14 cellular contexts compared by ENCODE assay signal in genomic region chr1:25020173-25020840, GRCh38.
A peak's percentile ranks its signal among the peaks of the same experiment; 100 is the strongest.
DNase-seq lines count a peak whose midpoint lies in the region; ATAC-seq and TF ChIP-seq lines count a peak whose summit lies in the region.
"Had no signal": no experiment of that assay in that cellular context is flagged by ENCODE, and none has a peak within 500 bp of the region (broad histone marks: within the 10 kb centered on the region; RNA-seq: fewer than 3 reads in every experiment).

No MANE protein-coding gene starts in this region.

- H2BK120ac ChIP-seq in mesendoderm (ENCODE audit: low read depth, low read length), result no peak overlapping the region

- no peak overlapping the region for H3K18ac ChIP-seq in mesendoderm (ENCODE audit: low read length)

- H2AK5ac ChIP-seq in mesendoderm (ENCODE audit: low read length), result no peak overlapping the region

- peaks cover 2% of the 10 kb centered on the region for H3K9me3 Mint-ChIP-seq in activated CD4-positive, alpha-beta memory T cell treated with anti-CD3 and anti-CD28 coated beads, Interleukin-2, amount 10 ng/mL, durations not matched to agents 7 days and 5 days

- no peak overlapping the region for H3K4me3 ChIP-seq in HEK293 (ENCODE audit: low read depth, low read length)
- no peak overlapping the region for H3K4me3 ChIP-seq in mesendoderm (ENCODE audit: low read length)
- H3K4me3 ChIP-seq: mucosa of descending colon had no signal

- DNase-seq in CD1c-positive myeloid dendritic cell (ENCODE audit: extremely low spot score) (peak; percentile 53), mesendoderm (no peak), putamen (ENCODE audit: low spot score) (no peak)
- no peak for DNase-seq in activated CD4-positive, alpha-beta memory T cell treated with anti-CD3 and anti-CD28 coated beads, Interleukin-2, amount 10 ng/mL, durations not matched to agents 7 days and 5 days
- DNase-seq: effector CD8-positive, alpha-beta T cell; GF-D8; NCI-H146; NCI-H524 treated with DMSO at 0.1 percent for 48 hours; stimulated activated CD4-positive, alpha-beta T cell treated with anti-CD3 and anti-CD28 coated beads, Interleukin-4, amount 100 ng/mL, for 24 hours; stimulated activated naive CD4-positive, alpha-beta T cell treated with Interleukin-2 at 50 U/mL for 16 hours had no signal

- no peak overlapping the region for H4K8ac ChIP-seq in mesendoderm (ENCODE audit: low read depth, low read length)

- H3K4me1 ChIP-seq in HEK293 (ENCODE audit: control insufficient read depth, insufficient read depth, low read length) (no peaks in the 10 kb centered on the region; the same call in 1 of the 2 replicates), mesendoderm (ENCODE audit: control insufficient read depth, low read depth, low read length) (peaks cover 13% of the 10 kb centered on the region)

- no peak overlapping the region for H3K23ac ChIP-seq in mesendoderm (ENCODE audit: low read length)

- peak overlapping the region; percentile 97 for H3K27ac Mint-ChIP-seq in activated CD4-positive, alpha-beta memory T cell treated with anti-CD3 and anti-CD28 coated beads, Interleukin-2, amount 10 ng/mL, durations not matched to agents 7 days and 5 days

- ATAC-seq in HG03571 (IDR thresholded peaks at IDR 0.05; ENCODE audit: unreplicated experiment) (no peak), GM21515 (IDR thresholded peaks at IDR 0.05; ENCODE audit: unreplicated experiment) (no peak)

- no peaks in the 10 kb centered on the region for H3K36me3 Mint-ChIP-seq in activated CD4-positive, alpha-beta memory T cell treated with anti-CD3 and anti-CD28 coated beads, Interleukin-2, amount 10 ng/mL, durations not matched to agents 7 days and 5 days (ENCODE audit: low read depth)

- no peaks in the 10 kb centered on the region for H3K27me3 Mint-ChIP-seq in activated CD4-positive, alpha-beta memory T cell treated with anti-CD3 and anti-CD28 coated beads, Interleukin-2, amount 10 ng/mL, durations not matched to agents 7 days and 5 days

- no peaks in the 10 kb centered on the region for H3K36me3 ChIP-seq in HEK293 (ENCODE audit: control insufficient read depth in 2 of 2, insufficient read depth in 1 of 2, low read length in 2 of 2)
- H3K36me3 ChIP-seq in mesendoderm (ENCODE audit: control insufficient read depth, insufficient read depth, low read length), result no peaks in the 10 kb centered on the region

- H3K4me1 Mint-ChIP-seq in activated CD4-positive, alpha-beta memory T cell treated with anti-CD3 and anti-CD28 coated beads, Interleukin-2, amount 10 ng/mL, durations not matched to agents 7 days and 5 days, result peaks cover 81% of the 10 kb centered on the region

- POLR2A ChIA-PET in HEK293 (lab: Yijun Ruan, JAX), result no interaction called here
- POLR2A ChIA-PET in activated CD4-positive, alpha-beta memory T cell treated with anti-CD3 and anti-CD28 coated beads, Interleukin-2, amount 10 ng/mL, durations not matched to agents 7 days and 5 days (lab: Charles Lee), result interaction anchor here (5.1 kb wide), 1 partner anchor 13 kb away, joined by 51 read pairs; no protein-coding TSS in a partner anchor

- H3K4ac ChIP-seq in mesendoderm (ENCODE audit: low read depth, low read length), result no peak overlapping the region

- H3K79me2 ChIP-seq in mesendoderm (ENCODE audit: control insufficient read depth, insufficient read depth, low read length), result no peaks in the 10 kb centered on the region

- no peaks in the 10 kb centered on the region for H3K9me3 ChIP-seq in HEK293 (ENCODE audit: control insufficient read depth, insufficient read depth, low read depth, low read length)
- H3K9me3 ChIP-seq: mucosa of descending colon had no signal

- no peaks in the 10 kb centered on the region for H3K79me1 ChIP-seq in mesendoderm (ENCODE audit: low read length)

- H2BK5ac ChIP-seq in mesendoderm (ENCODE audit: low read length), result peak overlapping the region; percentile 30

- H3K4me2 ChIP-seq in mesendoderm (ENCODE audit: low read length), result no peak overlapping the region

- no peak overlapping the region for H3K9ac ChIP-seq in mesendoderm (ENCODE audit: low read length)

- no peak overlapping the region for H3K27ac ChIP-seq in HEK293 (ENCODE audit: extremely low read depth, low read depth, low read length)
- no peak overlapping the region for H3K27ac ChIP-seq in mesendoderm (ENCODE audit: low read depth, low read length)

- peak overlapping the region; percentile 59 for H3K56ac ChIP-seq in mesendoderm (ENCODE audit: low read length)

- no peak for TF ChIP-seq CTCF in HEK293 (tag by site-specific recombination; IDR thresholded peaks at IDR 0.05)

- no CpG with 5 or more reads among the region's 15 CpGs for WGBS in mesendoderm (ENCODE audit: extremely low coverage, insufficient coverage, low lambda C conversion rate)

- no peak overlapping the region for H2BK15ac ChIP-seq in mesendoderm (replicated peaks; ENCODE audit: low read depth)

- H4K5ac ChIP-seq in mesendoderm (ENCODE audit: low read length), result no peak overlapping the region

- CTCF ChIA-PET in HEK293 (lab: Yijun Ruan, JAX), result no interaction called here
- CTCF ChIA-PET in activated CD4-positive, alpha-beta memory T cell treated with anti-CD3 and anti-CD28 coated beads, Interleukin-2, amount 10 ng/mL, durations not matched to agents 7 days and 5 days (lab: Charles Lee), result no interaction called here

- no peaks in the 10 kb centered on the region for H3K27me3 ChIP-seq in mesendoderm (ENCODE audit: insufficient read depth, low read length, poor library complexity)

- no peak overlapping the region for H3K4me3 Mint-ChIP-seq in activated CD4-positive, alpha-beta memory T cell treated with anti-CD3 and anti-CD28 coated beads, Interleukin-2, amount 10 ng/mL, durations not matched to agents 7 days and 5 days

TF ChIP-seq in HEK293, 187 proteins besides CTCF, POLR2A, EP300 and RAD21:
- TF ChIP-seq REST (tag by site-specific recombination; IDR thresholded peaks at IDR 0.05) (no peak), SP2 (tag by site-specific recombination; IDR thresholded peaks at IDR 0.05) (no peak), ZNF146 (tag by site-specific recombination; IDR thresholded peaks at IDR 0.05) (no peak), ZNF24 (tag by site-specific recombination; IDR thresholded peaks at IDR 0.05) (no peak), ZBTB49 (tag by site-specific recombination; IDR thresholded peaks at IDR 0.05; ENCODE audit: low read depth) (no peak), ZSCAN4 (tag by site-specific recombination; IDR thresholded peaks at IDR 0.05) (0 out of 2 replicates have a peak, but pooled peaks have one; percentile 6)
TF ChIP-seq in HEK293: peak in this region for 1.
